8 cellular contexts compared by ENCODE assay signal in genomic region chr5:172284275-172284971, GRCh38. TPM values are rescaled to one million over a fixed set of nuclear protein-coding genes. Genes with fewer than 3 reads are reported as not detected.
DNase-seq lines count a peak whose midpoint lies in the region; ATAC-seq and TF ChIP-seq lines count a peak whose summit lies in the region.

No MANE protein-coding gene starts in this region.

- no peaks in the 10 kb centered on the region for H3K9me3 ChIP-seq in CD4-positive, alpha-beta T cell (ENCODE audit: control insufficient read depth, low read length)
- no peaks in the 10 kb centered on the region for H3K9me3 ChIP-seq in right cardiac atrium (ENCODE audit: control insufficient read depth, low read length)
- H3K9me3 ChIP-seq in gastrocnemius medialis: no peaks in the 10 kb centered on the region

- TF ChIP-seq POLR2A in gastrocnemius medialis (IDR thresholded peaks at IDR 0.05): no peak

- TF ChIP-seq RAD21 in Ishikawa (IDR thresholded peaks at IDR 0.05; ENCODE audit: low read depth): no peak

- H3K36me3 ChIP-seq in gastrocnemius medialis: no peaks in the 10 kb centered on the region

- POLR2A ChIA-PET in CD4-positive, alpha-beta T cell (lab: Charles Lee): interaction anchor here (2.0 kb wide), 1 partner anchor 278 kb away, joined by 6 read pairs; the partner anchor contains the start of gene FBXW11

- peak overlapping the region; percentile 1 for H3K27ac Mint-ChIP-seq in CD4-positive, alpha-beta T cell
- peak overlapping the region; percentile 74 for H3K27ac Mint-ChIP-seq in activated naive CD8-positive, alpha-beta T cell treated with anti-CD3 and anti-CD28 coated beads, Interleukin-2, amount 50 U/mL, for 24 hours

- DNase-seq in CD4-positive, alpha-beta T cell: peak in 2 of 10 experiments; percentile 1 to 5
- no peak for DNase-seq in activated naive CD8-positive, alpha-beta T cell treated with anti-CD3 and anti-CD28 coated beads, Interleukin-2, amount 50 U/mL, for 24 hours
- DNase-seq in right cardiac atrium (peak; percentile 50 to 79 (median 77)), gastrocnemius medialis (peak in 1 of 2 donors; percentile 23), GDM1 (lab: John Stamatoyannopoulos, UW) (no peak), hippocampal formation (lab: John Stamatoyannopoulos, UW) (no peak)

- ATAC-seq in CD4-positive, alpha-beta T cell (ENCODE audit: poor library complexity): no peak
- no peak for ATAC-seq in activated naive CD8-positive, alpha-beta T cell treated with anti-CD3 and anti-CD28 coated beads, Interleukin-2, amount 50 U/mL, for 24 hours
- ATAC-seq in right cardiac atrium (peak; percentile 11 to 52), gastrocnemius medialis (no peak), HG03039 (IDR thresholded peaks at IDR 0.05; ENCODE audit: unreplicated experiment) (no peak)

- H3K36me3 Mint-ChIP-seq in CD4-positive, alpha-beta T cell (ENCODE audit: low read depth): peaks cover 5% of the 10 kb centered on the region
- H3K36me3 Mint-ChIP-seq in activated naive CD8-positive, alpha-beta T cell treated with anti-CD3 and anti-CD28 coated beads, Interleukin-2, amount 50 U/mL, for 24 hours (ENCODE audit: low read depth): peaks cover 4% of the 10 kb centered on the region

- no peaks in the 10 kb centered on the region for H3K27me3 Mint-ChIP-seq in CD4-positive, alpha-beta T cell
- H3K27me3 Mint-ChIP-seq in activated naive CD8-positive, alpha-beta T cell treated with anti-CD3 and anti-CD28 coated beads, Interleukin-2, amount 50 U/mL, for 24 hours: no peaks in the 10 kb centered on the region

- no peak for TF ChIP-seq CTCF in CD4-positive, alpha-beta T cell (IDR thresholded peaks at IDR 0.05)
- no peak for TF ChIP-seq CTCF in gastrocnemius medialis (IDR thresholded peaks at IDR 0.05 in 4 of 5, conservative IDR thresholded peaks at IDR 0.05 in 1 of 5)

- 2% methylated on average over 35 of the region's 35 CpGs for WGBS in right cardiac atrium

- intact Hi-C loops in CD4-positive, alpha-beta T cell (cut with DNase I, micrococcal nuclease): loop anchor here (2.0 to 10.0 kb wide), 4 partner anchors 172 to 897 kb away; partner anchors contain the start of genes FBXW11 (in 1 of the 2), NPM1 (in 1 of the 2) and RPL26L1 (in 1 of the 2)
- intact Hi-C loops in right cardiac atrium (cut with DNase I) (loop anchor here in 2 of 4 donors (5.0 to 10.0 kb wide), 4 partner anchors 97 to 180 kb away; partner anchors contain the start of gene STK10 (in 2 of the 2)), gastrocnemius medialis (cut with DNase I; ENCODE audit: low total_unique reads) (no loop called here)

- H3K4me1 Mint-ChIP-seq in CD4-positive, alpha-beta T cell (ENCODE audit: low read depth): peaks cover 33% of the 10 kb centered on the region
- H3K4me1 Mint-ChIP-seq in activated naive CD8-positive, alpha-beta T cell treated with anti-CD3 and anti-CD28 coated beads, Interleukin-2, amount 50 U/mL, for 24 hours: peaks cover 27% of the 10 kb centered on the region

- no peaks in the 10 kb centered on the region for H3K4me1 ChIP-seq in right cardiac atrium (ENCODE audit: control insufficient read depth, insufficient read depth, low read length)
- peaks cover 16 to 21% of the 10 kb centered on the region in 2 donors for H3K4me1 ChIP-seq in gastrocnemius medialis

- in situ Hi-C loops in gastrocnemius medialis (cut with MboI; ENCODE audit: low sequenced_read_pairs in 4 of 4): loop anchor here in 3 of 4 donors (10.0 to 25.0 kb wide), 3 partner anchors 97 to 372 kb away; partner anchors contain the start of genes STK10 (in 2 of the 3) and EFCAB9 (in 1 of the 3)

- H3K27ac ChIP-seq in CD4-positive, alpha-beta T cell (ENCODE audit: low read depth, low read length): no peak overlapping the region
- H3K27ac ChIP-seq in right cardiac atrium (ENCODE audit: low read length) (peak overlapping the region; percentile 95), gastrocnemius medialis (peak overlapping the region; percentile 78 to 98 (median 92))

- peak overlapping the region; percentile 90 for H3K4me3 Mint-ChIP-seq in CD4-positive, alpha-beta T cell
- peak overlapping the region; percentile 79 for H3K4me3 Mint-ChIP-seq in activated naive CD8-positive, alpha-beta T cell treated with anti-CD3 and anti-CD28 coated beads, Interleukin-2, amount 50 U/mL, for 24 hours

- TF ChIP-seq EP300 in Ishikawa (IDR thresholded peaks at IDR 0.05; ENCODE audit: borderline replicate concordance): no peak

- CTCF ChIA-PET in CD4-positive, alpha-beta T cell (lab: Charles Lee): interaction anchor here (0.9 to 2.7 kb wide), 3 partner anchors 9 to 96 kb away, joined by 3 to 14 read pairs (median 8); partner anchors contain the start of gene STK10

- H3K9me3 Mint-ChIP-seq in CD4-positive, alpha-beta T cell: no peaks in the 10 kb centered on the region
- no peaks in the 10 kb centered on the region for H3K9me3 Mint-ChIP-seq in activated naive CD8-positive, alpha-beta T cell treated with anti-CD3 and anti-CD28 coated beads, Interleukin-2, amount 50 U/mL, for 24 hours

- H3K4me3 ChIP-seq in right cardiac atrium (ENCODE audit: low read length): peak overlapping the region; percentile 79
- H3K4me3 ChIP-seq in gastrocnemius medialis: peak overlapping the region; percentile 75 to 96 (median 85)

- no peaks in the 10 kb centered on the region for H3K27me3 ChIP-seq in CD4-positive, alpha-beta T cell (ENCODE audit: control insufficient read depth, insufficient read depth, low read length)
- no peaks in the 10 kb centered on the region for H3K27me3 ChIP-seq in right cardiac atrium (ENCODE audit: control insufficient read depth, insufficient read depth)
- H3K27me3 ChIP-seq in gastrocnemius medialis: no peaks in the 10 kb centered on the region

TF ChIP-seq in Ishikawa, 13 proteins besides CTCF, POLR2A, EP300 and RAD21:
- TF ChIP-seq TEAD4 (IDR thresholded peaks at IDR 0.05) (peak; percentile 39; the same call in 1 of the 2 replicates), ZBTB7A (IDR thresholded peaks at IDR 0.05; ENCODE audit: low read depth) (no peak; the same call in 1 of the 2 replicates), TAF1 (IDR thresholded peaks at IDR 0.05; ENCODE audit: low read depth) (peak; percentile 36; the same call in 1 of the 2 replicates), MAX (IDR thresholded peaks at IDR 0.05) (peak; percentile 20; the same call in 1 of the 2 replicates)

RNA-seq across cellular contexts. Expression of gene UBTD2, which starts 0.9 kb away (rescaled TPM):
- 1 to 10 TPM in 1 of 2 experiments, under 1 TPM in 1; 0.66 to 1.1 TPM for total RNA-seq in CD4-positive, alpha-beta T cell
- total RNA-seq in right cardiac atrium (10 to 100 TPM in 3 of 4 donors, 1 to 10 TPM in 1; 9.9 to 11.4 (median 10.8) TPM), gastrocnemius medialis (10 to 100 TPM in 1 of 4 donors, 1 to 10 TPM in 3; 6.0 to 11.4 (median 9.8) TPM)
- polyA plus RNA-seq in right cardiac atrium: 8.1 TPM

Comparison
In these comparisons a context has a peak if more than half of its experiments do, and no peak if none do; other contexts are left out.
1. ATAC-seq: peak in right cardiac atrium (2 of 2); none in CD4-positive, alpha-beta T cell (single experiment), activated naive CD8-positive, alpha-beta T cell treated with anti-CD3 and anti-CD28 coated beads, Interleukin-2, amount 50 U/mL, for 24 hours (single experiment), gastrocnemius medialis (0 of 2) and HG03039 (single experiment).
2. DNase-seq: peak in right cardiac atrium (3 of 3); none in activated naive CD8-positive, alpha-beta T cell treated with anti-CD3 and anti-CD28 coated beads, Interleukin-2, amount 50 U/mL, for 24 hours (single experiment), GDM1 (single experiment) and hippocampal formation (0 of 2).